Comparison of ENCODE assay signal across 16 cellular contexts in genomic region chr7:82109288-82109687, GRCh38.
DNase-seq lines count a peak whose midpoint lies in the region; ATAC-seq, FAIRE-seq and TF ChIP-seq lines count a peak whose summit lies in the region.
"Had no signal": no experiment of that assay in that cellular context is flagged by ENCODE, and none has a peak within 500 bp of the region (broad histone marks: within the 10 kb centered on the region; RNA-seq: fewer than 3 reads in every experiment).

No MANE protein-coding gene starts in this region.

- H3K9me1 ChIP-seq in keratinocyte (ENCODE audit: control insufficient read depth, extremely low read depth, insufficient read depth, low read length) = no peaks in the 10 kb centered on the region

- no peak overlapping the region for H3K4me3 Mint-ChIP-seq in stimulated activated effector memory CD8-positive, alpha-beta T cell treated with anti-CD3 and anti-CD28 coated beads, Interleukin-12 subunit alpha, Interleukin-12 subunit beta, amount 100 ng/mL, for 72 hours
- H3K4me3 Mint-ChIP-seq: CD4-positive, CD25-positive, alpha-beta regulatory T cell; central memory CD8-positive, alpha-beta T cell; IgD-negative memory B cell had no signal

- H3K4me1 ChIP-seq in GM12878 (ENCODE audit: control insufficient read depth, insufficient read depth, low read length) (no peaks in the 10 kb centered on the region), keratinocyte (ENCODE audit: control insufficient read depth, extremely low read depth, insufficient read depth, low read length) (peaks cover 8% of the 10 kb centered on the region)
- H3K4me1 ChIP-seq: left lung had no signal

- in situ Hi-C loops in GM12878 (cut with MboI) = no loop called here

- H3K9me3 ChIP-seq in GM12878 (replicated peaks; ENCODE audit: control insufficient read depth, insufficient read depth, low read length) = no peaks in the 10 kb centered on the region
- H3K9me3 ChIP-seq in keratinocyte (ENCODE audit: control insufficient read depth, low read depth, low read length) = no peaks in the 10 kb centered on the region
- H3K9me3 ChIP-seq: gastrocnemius medialis, left lung, neutrophil had no signal

- no peaks in the 10 kb centered on the region for H4K20me1 ChIP-seq in GM12878 (ENCODE audit: control insufficient read depth, insufficient read depth)
- H4K20me1 ChIP-seq in keratinocyte (ENCODE audit: control insufficient read depth, extremely low read depth, insufficient read depth, low read length) = no peaks in the 10 kb centered on the region

- dilution Hi-C loops in keratinocyte (cut with MboI; ENCODE audit: extremely low pct_ligation_motif_present, low sequenced_read_pairs) = no loop called here

- no peaks in the 10 kb centered on the region for H3K36me3 ChIP-seq in GM12878 (ENCODE audit: control insufficient read depth in 2 of 2, insufficient read depth in 2 of 2, low read length in 1 of 2)
- no peaks in the 10 kb centered on the region for H3K36me3 ChIP-seq in keratinocyte (ENCODE audit: control insufficient read depth in 2 of 2, extremely low read depth in 1 of 2, insufficient read depth in 2 of 2, low read length in 2 of 2)
- H3K36me3 ChIP-seq: gastrocnemius medialis, left lung, neutrophil had no signal

- POLR2A ChIA-PET in GM12878 (lab: Charles Lee) = interaction anchor here (1.2 to 1.4 kb wide), 2 partner anchors 10 to 29 kb away, joined by 5 read pairs; no protein-coding TSS in a partner anchor

- 0% methylated on average over 1 of the region's 1 CpG for WGBS in GM12878 (ENCODE audit: insufficient coverage, insufficient replicate concordance, low lambda C conversion rate, missing lambda C conversion rate)

- H2AFZ ChIP-seq in GM12878 (ENCODE audit: control insufficient read depth, low read depth, low read length) (no peak overlapping the region), keratinocyte (ENCODE audit: control insufficient read depth, low read length) (peak overlapping the region; percentile 24)

- H3K79me2 ChIP-seq in GM12878 (ENCODE audit: control insufficient read depth, insufficient read depth, low read length) (no peaks in the 10 kb centered on the region), keratinocyte (ENCODE audit: control insufficient read depth, insufficient read depth, low read length) (no peaks in the 10 kb centered on the region)

- H3K4me2 ChIP-seq in GM12878 (ENCODE audit: control insufficient read depth, insufficient read depth) (no peak overlapping the region), keratinocyte (ENCODE audit: control insufficient read depth, extremely low read depth, insufficient read depth, low read depth, low read length) (peak overlapping the region; percentile 14)

- no peaks in the 10 kb centered on the region for H3K4me1 Mint-ChIP-seq in stimulated activated effector memory CD8-positive, alpha-beta T cell treated with anti-CD3 and anti-CD28 coated beads, Interleukin-12 subunit alpha, Interleukin-12 subunit beta, amount 100 ng/mL, for 72 hours
- H3K4me1 Mint-ChIP-seq: CD4-positive, CD25-positive, alpha-beta regulatory T cell; central memory CD8-positive, alpha-beta T cell; IgD-negative memory B cell had no signal

- TF ChIP-seq EP300 in GM12878 (IDR thresholded peaks at IDR 0.05; ENCODE audit: borderline replicate concordance in 1 of 2, control insufficient read depth in 1 of 2, low read depth in 2 of 2, low read length in 2 of 2) = no peak

- intact Hi-C loops in GM12878 (cut with micrococcal nuclease; ENCODE audit: unreplicated experiment) = loop anchor here (5.0 kb wide), 1 partner anchor 57 kb away; no protein-coding TSS in a partner anchor

- no peak for TF ChIP-seq RAD21 in GM12878 (IDR thresholded peaks at IDR 0.05; ENCODE audit: insufficient read depth, low read depth, low read length)

- H3K27ac ChIP-seq in GM12878 (ENCODE audit: control insufficient read depth, insufficient read depth) = no peak overlapping the region
- no peak overlapping the region for H3K27ac ChIP-seq in keratinocyte (ENCODE audit: control insufficient read depth, insufficient read depth, low read length)
- H3K27ac ChIP-seq: left lung, neutrophil had no signal

- TF ChIP-seq POLR2A in GM12878 (IDR thresholded peaks at IDR 0.05; ENCODE audit: low read depth, low read length) = no peak

- no peak for FAIRE-seq in HTR-8/SVneo (lab: Jason Lieb, UNC)
- FAIRE-seq in GM12878 (lab: Jason Lieb, UNC) = no peak
- no peak for FAIRE-seq in keratinocyte (lab: Jason Lieb, UNC)

- BruUV-seq in GM12878 (replicated peaks; lab: Mats Ljungman, UMichigan) = no TSS peak

- CTCF ChIA-PET in GM12878 (lab: Yijun Ruan, JAX) = interaction anchor here (1.1 to 2.2 kb wide), 4 partner anchors 29 to 613 kb away, joined by 3 to 7 read pairs (median 4); no protein-coding TSS in a partner anchor

- no peak overlapping the region for H3K9ac ChIP-seq in GM12878 (ENCODE audit: control insufficient read depth, insufficient read depth, low read length)
- no peak overlapping the region for H3K9ac ChIP-seq in keratinocyte (ENCODE audit: control insufficient read depth, extremely low read depth, insufficient read depth, low read length)

- H3K4me3 ChIP-seq in GM12878 (no peak overlapping the region), keratinocyte (ENCODE audit: control insufficient read depth in 2 of 3, extremely low read depth in 1 of 3, insufficient read depth in 2 of 3, low read depth in 1 of 3, low read length in 3 of 3) (no peak overlapping the region)
- H3K4me3 ChIP-seq: gastrocnemius medialis, left lung had no signal

- SMC1A ChIA-PET in GM12878 (lab: Charles Lee; ENCODE audit: uncharacterized antibody, unreplicated experiment) = interaction anchor here (0.7 to 3.4 kb wide), 19 partner anchors 10 to 496 kb away, joined by 3 to 16 read pairs (median 5); no protein-coding TSS in a partner anchor

- peaks cover 9% of the 10 kb centered on the region for H3K9me3 Mint-ChIP-seq in stimulated activated effector memory CD8-positive, alpha-beta T cell treated with anti-CD3 and anti-CD28 coated beads, Interleukin-12 subunit alpha, Interleukin-12 subunit beta, amount 100 ng/mL, for 72 hours
- H3K9me3 Mint-ChIP-seq: IgD-negative memory B cell had no signal

- H3K36me3 Mint-ChIP-seq in stimulated activated effector memory CD8-positive, alpha-beta T cell treated with anti-CD3 and anti-CD28 coated beads, Interleukin-12 subunit alpha, Interleukin-12 subunit beta, amount 100 ng/mL, for 72 hours = no peaks in the 10 kb centered on the region
- H3K36me3 Mint-ChIP-seq: CD4-positive, CD25-positive, alpha-beta regulatory T cell; IgD-negative memory B cell had no signal

- H3K27me3 ChIP-seq in GM12878 (replicated peaks in 1 of 2; ENCODE audit: control insufficient read depth in 2 of 2, insufficient read depth in 2 of 2, low read length in 1 of 2) (no peaks in the 10 kb centered on the region), keratinocyte (ENCODE audit: control insufficient read depth, extremely low read depth, insufficient read depth, low read length) (no peaks in the 10 kb centered on the region)
- H3K27me3 ChIP-seq: gastrocnemius medialis, left lung, neutrophil had no signal

- RAD21 ChIA-PET in GM12878 (lab: Charles Lee; ENCODE audit: unreplicated experiment) = interaction anchor here (1.1 to 4.8 kb wide), 7 partner anchors 9 to 85 kb away, joined by 3 to 46 read pairs (median 5); no protein-coding TSS in a partner anchor

- DNase-seq in AG20443 (ENCODE audit: low spot score) (peak; percentile 32), HTR-8/SVneo (ENCODE audit: insufficient read length, low spot score) (peak; percentile 1), GM12878 (ENCODE audit: low read depth, low spot score) (no peak), keratinocyte (ENCODE audit: low read depth, low spot score) (peak; percentile 11), germinal center (ENCODE audit: low spot score) (no peak)
- no peak for DNase-seq in stimulated activated effector memory CD8-positive, alpha-beta T cell treated with anti-CD3 and anti-CD28 coated beads, Interleukin-12 subunit alpha, Interleukin-12 subunit beta, amount 100 ng/mL, for 72 hours (ENCODE audit: low spot score in 2 of 2)
- DNase-seq: activated CD4-positive, alpha-beta T cell treated with anti-CD3 and anti-CD28 coated beads, Interleukin-2, amount 50 U/mL, for 4 hours; CD4-positive, CD25-positive, alpha-beta regulatory T cell; gastrocnemius medialis; left lung; NCI-H1694 had no signal

- ATAC-seq in GM12878 (peak; percentile 66), HG02884 (IDR thresholded peaks at IDR 0.05; ENCODE audit: unreplicated experiment) (no peak), HG02938 (IDR thresholded peaks at IDR 0.05; ENCODE audit: unreplicated experiment) (no peak)
- no peak for ATAC-seq in stimulated activated effector memory CD8-positive, alpha-beta T cell treated with anti-CD3 and anti-CD28 coated beads, Interleukin-12 subunit alpha, Interleukin-12 subunit beta, amount 100 ng/mL, for 72 hours
- ATAC-seq: gastrocnemius medialis, left lung had no signal

- H3K27ac Mint-ChIP-seq in stimulated activated effector memory CD8-positive, alpha-beta T cell treated with anti-CD3 and anti-CD28 coated beads, Interleukin-12 subunit alpha, Interleukin-12 subunit beta, amount 100 ng/mL, for 72 hours = no peak overlapping the region
- H3K27ac Mint-ChIP-seq: CD4-positive, CD25-positive, alpha-beta regulatory T cell; IgD-negative memory B cell had no signal

- TF ChIP-seq CTCF in GM12878 (IDR thresholded peaks at IDR 0.05 in 2 of 3, conservative IDR thresholded peaks at IDR 0.05 in 1 of 3; ENCODE audit: control insufficient read depth in 2 of 3, extremely low read depth in 1 of 3, insufficient read depth in 1 of 3, low read depth in 3 of 3, low read length in 3 of 3) = no peak
- TF ChIP-seq CTCF in keratinocyte (optimal IDR thresholded peaks at IDR 0.05 in 1 of 3, IDR thresholded peaks at IDR 0.05 in 1 of 3, conservative IDR thresholded peaks at IDR 0.05 in 1 of 3; ENCODE audit: extremely low read depth in 1 of 3, insufficient read depth in 2 of 3, low read length in 3 of 3) = no peak

TF ChIP-seq in GM12878, 131 proteins besides CTCF, POLR2A, EP300 and RAD21:
- TF ChIP-seq BCL3 (IDR thresholded peaks at IDR 0.05; ENCODE audit: borderline replicate concordance, insufficient read depth, low read depth, low read length, poor library complexity, severe bottlenecking) (no peak), BACH1 (IDR thresholded peaks at IDR 0.05; ENCODE audit: borderline replicate concordance) (peak; percentile 70; the same call in 1 of the 2 replicates)

Comparison
In these comparisons a context has a peak if more than half of its experiments do, and no peak if none do; other contexts are left out.
1. DNase-seq: peak in AG20443 (single experiment), HTR-8/SVneo (single experiment) and keratinocyte (single experiment); none in GM12878 (single experiment), stimulated activated effector memory CD8-positive, alpha-beta T cell treated with anti-CD3 and anti-CD28 coated beads, Interleukin-12 subunit alpha, Interleukin-12 subunit beta, amount 100 ng/mL, for 72 hours (0 of 2) and germinal center (single experiment).